ENCODE assay signal across 9 cellular contexts in genomic region chr11:94325681-94326080, GRCh38. TPM values are rescaled to one million over a fixed set of nuclear protein-coding genes. Genes with fewer than 3 reads are reported as not detected.
A peak's percentile ranks its signal among the peaks of the same experiment; 100 is the strongest.
DNase-seq lines count a peak whose midpoint lies in the region; ATAC-seq and TF ChIP-seq lines count a peak whose summit lies in the region.
"Had no signal": no experiment of that assay in that cellular context is flagged by ENCODE, and none has a peak within 500 bp of the region (broad histone marks: within the 10 kb centered on the region; RNA-seq: fewer than 3 reads in every experiment).

No MANE protein-coding gene starts in this region.

- 0 out of 2 replicates have a peak, but pooled peaks cover 2% of the 10 kb centered on the region for H3K27me3 ChIP-seq in BE2C

- H3K4me1 ChIP-seq in BE2C: no peaks in the 10 kb centered on the region

- H3K9me3 ChIP-seq in BE2C: no peaks in the 10 kb centered on the region

- peak; percentile 91 for ATAC-seq in GM19023 (IDR thresholded peaks at IDR 0.05; ENCODE audit: unreplicated experiment)
- ATAC-seq in HG03139 (IDR thresholded peaks at IDR 0.05; ENCODE audit: unreplicated experiment): peak; percentile 77

- no peaks in the 10 kb centered on the region for H3K36me3 ChIP-seq in BE2C

- no peak overlapping the region for H3K4me3 ChIP-seq in BE2C (ENCODE audit: low read depth, low read length)

- TF ChIP-seq CTCF in BE2C (IDR thresholded peaks at IDR 0.05; ENCODE audit: low read depth, low read length): peak; percentile 75

- DNase-seq in BE2C (peak; percentile 55), SW480 (ENCODE audit: low spot score) (peak; percentile 43), NCI-H2227 (lab: John Stamatoyannopoulos, UW; ENCODE audit: unreplicated experiment) (no peak), NCI-H2171 treated with DMSO at 0.1 percent for 48 hours (lab: John Stamatoyannopoulos, UW) (no peak)
- DNase-seq in effector CD8-positive, alpha-beta T cell (lab: John Stamatoyannopoulos, UW): peak; percentile 2
- peak; percentile 61 for DNase-seq in stimulated activated CD4-positive, alpha-beta T cell treated with anti-CD3 and anti-CD28 coated beads, Interleukin-15, amount 100 ng/mL, for 24 hours

RNA-seq across cellular contexts. Expression of gene IZUMO1R, which starts 21.3 kb away (rescaled TPM):
- not detected for polyA plus RNA-seq in BE2C (2012; ENCODE audit: insufficient read depth, insufficient read length, low read depth)
- polyA plus RNA-seq: IgD-negative memory B cell had no signal

Comparison
In these comparisons a context has a peak if more than half of its experiments do, and no peak if none do; other contexts are left out.
1. DNase-seq: peak in BE2C (single experiment), SW480 (single experiment), effector CD8-positive, alpha-beta T cell (single experiment) and stimulated activated CD4-positive, alpha-beta T cell treated with anti-CD3 and anti-CD28 coated beads, Interleukin-15, amount 100 ng/mL, for 24 hours (single experiment); none in NCI-H2227 (single experiment) and NCI-H2171 treated with DMSO at 0.1 percent for 48 hours (single experiment).